Comparison of ENCODE assay signal across 8 cellular contexts in the genomic region with DNA sequence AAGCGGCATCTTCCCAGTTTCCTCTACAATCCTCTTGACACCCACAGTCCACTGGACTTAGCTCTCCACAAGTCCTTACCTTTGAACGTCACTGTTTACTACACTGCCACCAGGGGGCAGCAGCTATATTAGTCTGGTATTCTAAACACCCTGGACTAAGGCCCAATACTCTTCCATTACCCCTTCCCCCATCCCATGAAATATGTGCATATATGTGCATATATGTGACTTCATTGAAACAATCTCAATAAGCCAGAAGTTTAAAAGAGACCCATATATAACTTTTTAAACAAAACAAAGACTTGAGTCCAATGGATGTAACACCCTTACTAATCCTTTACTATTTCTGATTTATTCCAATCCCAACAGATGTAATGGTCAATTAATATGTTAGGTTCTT. TPM values are rescaled to one million over a fixed set of nuclear protein-coding genes. Genes with fewer than 3 reads are reported as not detected.
DNase-seq lines count a peak whose midpoint lies in the region; ATAC-seq and TF ChIP-seq lines count a peak whose summit lies in the region.

No MANE protein-coding gene starts in this region.

- H3K4me3 Mint-ChIP-seq in Calu3 (ENCODE audit: low read depth, unreplicated experiment): no peak overlapping the region
- H3K4me3 Mint-ChIP-seq in natural killer cell: no peak overlapping the region

- WGBS in stomach, 5 donors: 40 to 49% (median 43%) methylated on average over 2 of the region's 2 CpGs

- TF ChIP-seq CTCF in Calu3 (IDR thresholded peaks at IDR 0.05; ENCODE audit: unreplicated experiment): no peak
- TF ChIP-seq CTCF in GM20000 (IDR thresholded peaks at IDR 0.05; ENCODE audit: extremely low read depth, missing control alignments): peak; percentile 63
- peak; percentile 81 for TF ChIP-seq CTCF in epithelial cell of proximal tubule (conservative IDR thresholded peaks at IDR 0.05; ENCODE audit: low read depth, low read length)
- peak; percentile 95 for TF ChIP-seq CTCF in natural killer cell (IDR thresholded peaks at IDR 0.05)
- peak in 5 of 7 experiments; percentile 18 to 70 (median 51) for TF ChIP-seq CTCF in stomach (IDR thresholded peaks at IDR 0.05)

- no TSS peak for BruUV-seq in Calu3 (replicated peaks; lab: Mats Ljungman, UMichigan)

- CTCF ChIA-PET in Calu3 (lab: Charles Lee): interaction anchor here (0.5 to 0.6 kb wide), 3 partner anchors 12 to 713 kb away, joined by 3 read pairs; no protein-coding TSS in a partner anchor

- no peaks in the 10 kb centered on the region for H3K27me3 ChIP-seq in stomach

- no peak for TF ChIP-seq EP300 in stomach (IDR thresholded peaks at IDR 0.05)

- H3K36me3 Mint-ChIP-seq in Calu3 (ENCODE audit: insufficient read depth, unreplicated experiment): no peaks in the 10 kb centered on the region
- no peaks in the 10 kb centered on the region for H3K36me3 Mint-ChIP-seq in natural killer cell

- no peaks in the 10 kb centered on the region for H3K9me3 Mint-ChIP-seq in Calu3 (ENCODE audit: low read depth, unreplicated experiment)
- H3K9me3 Mint-ChIP-seq in natural killer cell: no peaks in the 10 kb centered on the region

- H3K27ac ChIP-seq in stomach: no peak overlapping the region

- H3K4me3 ChIP-seq in epithelial cell of proximal tubule (ENCODE audit: low read depth, low read length) (no peak overlapping the region), stomach (no peak overlapping the region)

- intact Hi-C loops in Calu3 (cut with micrococcal nuclease; ENCODE audit: unreplicated experiment) (loop anchor here (5.0 kb wide), 1 partner anchor 529 kb away; no protein-coding TSS in a partner anchor), natural killer cell (cut with micrococcal nuclease) (loop anchor here (1.0 kb wide), 3 partner anchors 15 to 554 kb away; a partner anchor contains a TSS), stomach (cut with DNase I; ENCODE audit: low total_unique reads) (no loop called here)

- H3K4me1 ChIP-seq in stomach: no peaks in the 10 kb centered on the region

- H3K27ac Mint-ChIP-seq in Calu3 (ENCODE audit: unreplicated experiment) (no peak overlapping the region), natural killer cell (no peak overlapping the region)

- TF ChIP-seq POLR2A in stomach (IDR thresholded peaks at IDR 0.05): no peak

- no peaks in the 10 kb centered on the region for H3K36me3 ChIP-seq in stomach

- DNase-seq in Calu3 (peak; percentile 41), GM20000 (ENCODE audit: low spot score) (peak; percentile 70), HK-2 (ENCODE audit: unreplicated experiment) (peak; percentile 51), NOMO-1 treated with DMSO at 0.1 percent for 48 hours (lab: John Stamatoyannopoulos, UW; ENCODE audit: unreplicated experiment) (peak; percentile 44), epithelial cell of proximal tubule (ENCODE audit: low read depth) (peak; percentile 25), natural killer cell (peak; percentile 67), stomach (peak; percentile 82)
- peak; percentile 27 to 41 (median 40) for DNase-seq in activated CD8-positive, alpha-beta memory T cell treated with anti-CD3 and anti-CD28 coated beads for 48 hours (ENCODE audit: low read depth in 2 of 3, low spot score in 2 of 3)

- no peaks in the 10 kb centered on the region for H3K9me3 ChIP-seq in stomach

- peak; percentile 82 to 96 (median 89) for ATAC-seq in natural killer cell

- H3K27me3 Mint-ChIP-seq in Calu3 (ENCODE audit: unreplicated experiment) (no peaks in the 10 kb centered on the region), natural killer cell (ENCODE audit: low read depth in 2 of 2) (no peaks in the 10 kb centered on the region)

- H3K4me1 Mint-ChIP-seq in Calu3 (ENCODE audit: low read depth, unreplicated experiment) (no peaks in the 10 kb centered on the region), natural killer cell (peaks cover 19 to 26% of the 10 kb centered on the region in 2 donors)

RNA-seq across cellular contexts. Expression of a gene that starts 15.5 kb away (rescaled TPM):
- total RNA-seq in Calu3 (2022) (2.5 and 2.6 TPM in 2 replicates), epithelial cell of proximal tubule (3.6 and 5.2 TPM in 2 replicates), natural killer cell (10 to 100 TPM in 2 of 3 donors, 1 to 10 TPM in 1; 8.8 to 16.4 (median 15.1) TPM), stomach (10 to 100 TPM in 1 of 5 donors, 1 to 10 TPM in 4; 1.8 to 13.2 (median 7.6) TPM)
- polyA plus RNA-seq in stomach: 1 to 10 TPM; 1.4 to 7.6 (median 2.9) TPM

Comparison
In these comparisons a context has a peak if more than half of its experiments do, and no peak if none do; other contexts are left out.
1. DNase-seq: peak in every context shown above with its lines; median percentile 82 in stomach; 70 in GM20000; 67 in natural killer cell; 51 in HK-2; 44 in NOMO-1 treated with DMSO at 0.1 percent for 48 hours; 41 in Calu3; 40 in activated CD8-positive, alpha-beta memory T cell treated with anti-CD3 and anti-CD28 coated beads for 48 hours; 25 in epithelial cell of proximal tubule.